Comparison of ENCODE assay signal across 20 cellular contexts in genomic region chr11:127618721-127619120, GRCh38.
"Had no signal": no experiment of that assay in that cellular context is flagged by ENCODE, and none has a peak within 500 bp of the region (broad histone marks: within the 10 kb centered on the region; RNA-seq: fewer than 3 reads in every experiment).

No MANE protein-coding gene starts in this region.

- H3K4me1 ChIP-seq: esophagus muscularis mucosa, gastrocnemius medialis, heart right ventricle, left lung, lower lobe of right lung had no signal

- H3K36me3 Mint-ChIP-seq: mesothelial cell of epicardium had no signal

- DNase-seq: dermis blood vessel endothelial cell; dorsolateral prefrontal cortex; effector CD4-positive, alpha-beta T cell; effector memory CD4-positive, alpha-beta T cell; foreskin fibroblast; foreskin melanocyte; gastrocnemius medialis; glutamatergic neuron; head of caudate nucleus; heart right ventricle; hippocampal formation; left cardiac atrium; left lung; left ventricle myocardium superior; lower lobe of right lung; mesenchymal stem cell; mucosa of descending colon had no signal

- H3K4me3 ChIP-seq: coronary artery, dorsolateral prefrontal cortex, esophagus muscularis mucosa, gastrocnemius medialis, heart right ventricle, left lung, lower lobe of right lung, mucosa of descending colon had no signal

- H3K36me3 ChIP-seq: esophagus muscularis mucosa, gastrocnemius medialis, heart right ventricle, left lung, lower lobe of right lung had no signal

- H3K4me3 Mint-ChIP-seq: mesothelial cell of epicardium had no signal

- H3K27ac Mint-ChIP-seq: mesothelial cell of epicardium had no signal

- H3K27me3 ChIP-seq: esophagus muscularis mucosa, gastrocnemius medialis, heart right ventricle, left lung had no signal

- H3K9me3 ChIP-seq: esophagus muscularis mucosa, gastrocnemius medialis, heart right ventricle, left lung, lower lobe of right lung, mucosa of descending colon had no signal

- H3K27ac ChIP-seq: coronary artery, dorsolateral prefrontal cortex, esophagus muscularis mucosa, gastrocnemius medialis, heart right ventricle, left lung, lower lobe of right lung had no signal
